Comparison of ENCODE assay signal across 10 cellular contexts in the genomic region with DNA sequence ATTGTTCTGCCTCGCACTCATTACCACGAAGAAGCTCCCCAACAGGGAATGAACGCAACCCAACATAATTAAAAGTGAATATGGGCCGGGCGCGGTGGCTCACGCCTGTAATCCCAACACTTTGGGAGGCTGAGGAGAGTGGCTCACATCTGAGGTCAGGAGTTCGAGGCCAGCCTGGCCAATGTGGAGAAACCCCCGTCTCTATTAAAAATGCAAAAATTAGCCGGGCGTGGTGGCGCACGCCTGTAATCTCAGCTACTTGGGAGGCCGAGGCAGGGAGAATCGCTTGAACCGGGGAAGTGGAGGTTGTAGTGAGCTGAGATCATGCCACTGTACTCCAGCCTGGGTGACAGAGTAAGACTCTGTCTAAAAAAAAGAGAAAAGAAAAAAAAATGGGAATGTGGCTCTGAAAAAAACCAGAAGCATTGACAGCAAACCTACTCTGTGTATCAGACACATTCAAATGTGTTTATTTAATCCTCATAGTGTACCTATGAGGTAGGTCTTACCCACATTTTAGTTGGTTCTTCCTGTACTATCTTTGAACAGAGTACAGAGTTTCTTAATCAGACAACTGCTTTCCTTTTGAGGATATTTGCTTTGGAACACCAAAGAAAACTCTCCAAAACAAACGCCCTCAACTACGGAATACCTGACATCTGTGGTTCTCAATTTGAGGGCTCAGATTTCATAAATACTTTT.
DNase-seq lines count a peak whose midpoint lies in the region; FAIRE-seq and TF ChIP-seq lines count a peak whose summit lies in the region.
"Had no signal": no experiment of that assay in that cellular context is flagged by ENCODE, and none has a peak within 500 bp of the region (broad histone marks: within the 10 kb centered on the region; RNA-seq: fewer than 3 reads in every experiment).

No MANE protein-coding gene starts in this region.

- intact Hi-C loops in stomach (cut with DNase I; ENCODE audit: low total_unique reads): no loop called here

- H3K36me3 ChIP-seq in H7 (replicated peaks; ENCODE audit: control insufficient read depth, insufficient read depth, low read length) (no peaks in the 10 kb centered on the region), stomach (no peaks in the 10 kb centered on the region)

- H3K9me3 ChIP-seq in iPS-18c (ENCODE audit: control insufficient read depth, insufficient read depth, low read length) (no peaks in the 10 kb centered on the region), stomach (no peaks in the 10 kb centered on the region)

- H3K4me3 ChIP-seq in H7 (ENCODE audit: insufficient read depth, low read depth, low read length) (peak overlapping the region; percentile 64; the same call in 1 of the 2 replicates), WI38 (ENCODE audit: low read depth, low read length) (peak overlapping the region; percentile 67), iPS-18c (ENCODE audit: insufficient read depth, low read depth, low read length) (peak overlapping the region; percentile 81; the same call in 1 of the 2 replicates), stomach (peak overlapping the region in 3 of 4 donors; percentile 35 to 44 (median 42))

- WGBS in stomach, 5 donors: 89 to 93% (median 89%) methylated on average over 18 of the region's 18 CpGs

- FAIRE-seq in GM12892 (lab: Jason Lieb, UNC): no peak

- TF ChIP-seq POLR2A in stomach (IDR thresholded peaks at IDR 0.05): no peak
- TF ChIP-seq POLR2A in GM12892 (IDR thresholded peaks at IDR 0.05; ENCODE audit: low read depth, low read length): no peak

- H3K4me1 ChIP-seq in stomach: peaks cover 30 to 64% (median 49%) of the 10 kb centered on the region in 4 donors

- TF ChIP-seq CTCF in WI38 (IDR thresholded peaks at IDR 0.05; ENCODE audit: low read depth, low read length) (no peak), stomach (IDR thresholded peaks at IDR 0.05) (no peak)

- peak overlapping the region; percentile 91 to 99 (median 93) for H3K27ac ChIP-seq in stomach

- DNase-seq in H7 (no peak), stomach (no peak), GM03348 (ENCODE audit: low spot score) (no peak), GM12892 (ENCODE audit: insufficient read length) (no peak), CD1c-positive myeloid dendritic cell (ENCODE audit: extremely low spot score) (no peak), NCI-H748 treated with DMSO at 0.1 percent for 48 hours (lab: John Stamatoyannopoulos, UW) (no peak)
- DNase-seq: activated CD4-positive, alpha-beta T cell treated with anti-CD3 and anti-CD28 coated beads for 48 hours; naive B cell had no signal

- no peaks in the 10 kb centered on the region for H3K27me3 ChIP-seq in H7 (ENCODE audit: control insufficient read depth, insufficient read depth, low read length)
- no peaks in the 10 kb centered on the region for H3K27me3 ChIP-seq in stomach

- no peak for TF ChIP-seq EP300 in stomach (IDR thresholded peaks at IDR 0.05)
